8 cellular contexts compared by ENCODE assay signal in genomic region chr16:66344533-66345145, GRCh38. TPM values are rescaled to one million over a fixed set of nuclear protein-coding genes. Genes with fewer than 3 reads are reported as not detected.
A peak's percentile ranks its signal among the peaks of the same experiment; 100 is the strongest.
DNase-seq lines count a peak whose midpoint lies in the region; ATAC-seq and TF ChIP-seq lines count a peak whose summit lies in the region.

No MANE protein-coding gene starts in this region.

- H3K27ac Mint-ChIP-seq in chondrocyte (ENCODE audit: unreplicated experiment), result no peak overlapping the region

- no peaks in the 10 kb centered on the region for H4K20me1 ChIP-seq in OCI-LY7 (ENCODE audit: insufficient read depth, low read length)

- no peaks in the 10 kb centered on the region for H3K4me1 ChIP-seq in OCI-LY7 (ENCODE audit: insufficient read depth, low read length, poor library complexity, severe bottlenecking)

- H3K36me3 Mint-ChIP-seq in chondrocyte (ENCODE audit: low read depth), result no peaks in the 10 kb centered on the region

- H3K4me3 ChIP-seq in AG10803 (ENCODE audit: low read length) (no peak overlapping the region), OCI-LY7 (ENCODE audit: low read depth, low read length, poor library complexity, severe bottlenecking) (no peak overlapping the region)

- ATAC-seq in HG02884 (IDR thresholded peaks at IDR 0.05; ENCODE audit: unreplicated experiment), result no peak

- no peaks in the 10 kb centered on the region for H3K79me2 ChIP-seq in OCI-LY7 (ENCODE audit: insufficient read depth, low read depth, low read length)

- CTCF ChIA-PET in GM10248 (lab: Yijun Ruan, JAX), result interaction anchor here (0.6 to 11.8 kb wide), 20 partner anchors 11 to 528 kb away, joined by 3 to 150 read pairs (median 3); no protein-coding TSS in a partner anchor
- CTCF ChIA-PET in OCI-LY7 (lab: Charles Lee; ENCODE audit: unreplicated experiment), result no interaction called here

- no peak overlapping the region for H2AFZ ChIP-seq in OCI-LY7 (ENCODE audit: low read length)

- POLR2A ChIA-PET in GM10248 (lab: Yijun Ruan, JAX) (no interaction called here), OCI-LY7 (lab: Charles Lee) (interaction anchor here (0.6 kb wide), 1 partner anchor 267 kb away, joined by 3 read pairs; no protein-coding TSS in a partner anchor)

- peaks cover 16% of the 10 kb centered on the region for H3K27me3 Mint-ChIP-seq in chondrocyte (ENCODE audit: low read depth)

- no peaks in the 10 kb centered on the region for H3K9me3 ChIP-seq in OCI-LY7 (ENCODE audit: low read length)

- intact Hi-C loops in OCI-LY7 (cut with micrococcal nuclease; ENCODE audit: unreplicated experiment), result no loop called here

- BruUV-seq in OCI-LY7 (replicated peaks; lab: Mats Ljungman, UMichigan), result no TSS peak

- peaks cover 5% of the 10 kb centered on the region for H3K4me1 Mint-ChIP-seq in chondrocyte (ENCODE audit: low read depth)

- no peaks in the 10 kb centered on the region for H3K9me3 Mint-ChIP-seq in chondrocyte (ENCODE audit: low read depth)

- no peak overlapping the region for H3K4me2 ChIP-seq in OCI-LY7 (ENCODE audit: low read length)

- H3K4me3 Mint-ChIP-seq in chondrocyte (ENCODE audit: unreplicated experiment), result no peak overlapping the region

- TF ChIP-seq CTCF in AG10803 (conservative IDR thresholded peaks at IDR 0.05; ENCODE audit: low read length) (peak; percentile 69), GM10248 (IDR thresholded peaks at IDR 0.05; ENCODE audit: control extremely low read depth, extremely low read depth, low read depth, missing control alignments) (peak; percentile 70), OCI-LY7 (conservative IDR thresholded peaks at IDR 0.05; ENCODE audit: low read length) (peak; percentile 97), chondrocyte (IDR thresholded peaks at IDR 0.05) (peak; percentile 97)

- no peaks in the 10 kb centered on the region for H3K36me3 ChIP-seq in OCI-LY7 (ENCODE audit: insufficient read depth, low read length)

- H3K9me2 ChIP-seq in OCI-LY7 (ENCODE audit: insufficient read depth, low read length), result no peaks in the 10 kb centered on the region

- H3K27ac ChIP-seq in OCI-LY7 (ENCODE audit: low read depth, low read length, poor library complexity, severe bottlenecking), result no peak overlapping the region

- DNase-seq in AG10803 (ENCODE audit: low read depth) (peak; percentile 33), GM10248 (ENCODE audit: extremely low spot score) (peak; percentile 55), OCI-LY7 (ENCODE audit: low spot score) (peak; percentile 55), chondrocyte (ENCODE audit: low spot score) (no peak), mucosa of gallbladder (ENCODE audit: low spot score) (peak; percentile 42), NCI-H187 treated with DMSO at 0.1 percent for 48 hours (lab: John Stamatoyannopoulos, UW) (no peak)
- DNase-seq in activated effector memory CD4-positive, alpha-beta T cell treated with anti-CD3 and anti-CD28 coated beads, Interleukin-2, amount 50 U/mL, for 16 hours, result no peak

RNA-seq across cellular contexts. Expression of gene CDH5, which starts 21.9 kb away (rescaled TPM):
- total RNA-seq in OCI-LY7 (2014; rRNA removed; shearing (Covaris generic)), result not detected in 2 replicates
- total RNA-seq in OCI-LY7 (2022) (0.09 TPM in 1 of 2 replicates, not detected in the other), chondrocyte (not detected in 3 replicates), mucosa of gallbladder (23.0 TPM)

Comparison
In these comparisons a context has a peak if more than half of its experiments do, and no peak if none do; other contexts are left out.
1. DNase-seq: peak in AG10803 (single experiment), GM10248 (single experiment), OCI-LY7 (single experiment) and mucosa of gallbladder (single experiment); none in chondrocyte (single experiment), NCI-H187 treated with DMSO at 0.1 percent for 48 hours (single experiment) and activated effector memory CD4-positive, alpha-beta T cell treated with anti-CD3 and anti-CD28 coated beads, Interleukin-2, amount 50 U/mL, for 16 hours (single experiment).
2. RNA of gene CDH5, which starts 21.9 kb away (total RNA-seq): 23.0 TPM in mucosa of gallbladder (single experiment); 0.09 TPM in OCI-LY7 and not detected in chondrocyte; every median in the first group is over 10 times any median in the second.
3. Peak in every context shown above with its lines, with median percentiles within 50 percentile points of each other: CTCF ChIP-seq.